16 cellular contexts compared by ENCODE assay signal in the genomic region with DNA sequence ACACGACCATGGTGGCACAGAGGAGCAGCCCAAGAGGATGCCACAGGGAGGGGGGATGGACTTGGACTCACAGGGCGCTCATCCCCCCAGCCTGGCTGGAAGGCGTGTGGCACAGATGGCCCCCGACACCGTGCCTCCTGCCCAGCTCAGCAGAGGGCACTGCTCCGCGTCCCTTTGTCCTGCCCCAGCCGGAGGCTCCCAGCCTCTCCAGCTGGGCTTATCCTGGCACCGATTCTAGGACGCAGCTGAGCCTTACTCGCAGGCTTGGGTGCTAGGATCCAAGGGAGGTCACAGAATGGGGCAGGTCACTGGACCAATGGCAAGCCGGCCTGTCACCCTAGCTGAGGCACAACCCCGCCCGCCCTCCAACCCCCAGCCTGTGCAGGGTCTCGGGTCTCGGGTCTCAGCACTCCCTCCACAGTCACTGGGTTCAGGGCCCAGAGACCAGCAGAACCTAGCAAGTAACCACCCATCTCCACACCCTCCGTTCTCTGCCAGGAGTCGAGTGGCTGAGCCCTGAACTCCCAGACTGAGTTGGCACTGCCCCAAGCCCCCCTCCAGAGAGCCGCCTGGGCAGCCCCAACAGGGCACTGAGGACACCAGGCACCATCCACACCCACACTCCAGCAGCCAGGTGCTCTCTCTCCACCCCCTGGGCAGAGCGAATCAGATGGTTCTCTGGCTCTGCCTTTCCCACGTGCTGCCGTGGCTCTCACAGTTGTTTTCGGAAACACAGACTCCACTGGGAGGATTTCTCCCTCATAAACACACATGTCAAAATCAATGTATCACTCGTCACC. TPM values are rescaled to one million over a fixed set of nuclear protein-coding genes. Genes with fewer than 3 reads are reported as not detected.
A peak's percentile ranks its signal among the peaks of the same experiment; 100 is the strongest.
DNase-seq lines count a peak whose midpoint lies in the region; ATAC-seq and TF ChIP-seq lines count a peak whose summit lies in the region.
"Had no signal": no experiment of that assay in that cellular context is flagged by ENCODE, and none has a peak within 500 bp of the region (broad histone marks: within the 10 kb centered on the region; RNA-seq: fewer than 3 reads in every experiment).

No MANE protein-coding gene starts in this region.

- POLR2A ChIA-PET in HEK293T (lab: Yijun Ruan, JAX) = interaction anchor here (0.8 to 1.7 kb wide), 2 partner anchors 13 to 28 kb away, joined by 3 to 10 read pairs; partner anchors contain the start of gene NDUFV3

- 71 to 87% methylated on average over 24 of the region's 24 CpGs for WGBS in lung, 2 donors

- TF ChIP-seq CTCF in lung (IDR thresholded peaks at IDR 0.05; ENCODE audit: control extremely low read depth, extremely low read depth) (no peak), GM13977 (IDR thresholded peaks at IDR 0.05; ENCODE audit: extremely low read depth, insufficient read depth, missing control alignments) (no peak)

- in situ Hi-C loops in GM13977 (cut with MboI; ENCODE audit: low pct_unique_long_range_greater_than_20kb, low sequenced_read_pairs, unreplicated experiment) = loop anchor here (5.0 to 10.0 kb wide), 2 partner anchors 52 to 61 kb away; no protein-coding TSS in a partner anchor

- no peak overlapping the region for H3K4me3 ChIP-seq in lung
- H3K4me3 ChIP-seq: cardiac muscle cell, stomach had no signal

- peaks cover 12 to 58% of the 10 kb centered on the region in 2 donors for H3K36me3 ChIP-seq in lung (ENCODE audit: control insufficient read depth in 2 of 2, insufficient read depth in 2 of 2, low read length in 2 of 2)

- intact Hi-C loops in Right ventricle myocardium inferior (cut with DNase I) = no loop called here
- intact Hi-C loops in cardiac septum (cut with DNase I) = no loop called here

- no peaks in the 10 kb centered on the region for H3K9me3 ChIP-seq in lung (ENCODE audit: control insufficient read depth in 2 of 2, insufficient read depth in 1 of 2, low read length in 1 of 2)
- H3K9me3 ChIP-seq: stomach had no signal

- DNase-seq in Right ventricle myocardium inferior (ENCODE audit: missing footprints) = peak; percentile 76
- DNase-seq in cardiac septum (ENCODE audit: low spot score) = no peak
- peak; percentile 80 for DNase-seq in lung (ENCODE audit: low spot score)
- DNase-seq in GM13977 (ENCODE audit: low spot score) = no peak
- DNase-seq in KG1 (lab: John Stamatoyannopoulos, UW) = no peak
- DNase-seq in HEK293T (ENCODE audit: extremely low spot score) = no peak
- no peak for DNase-seq in hepatic stellate cell (ENCODE audit: low spot score)
- DNase-seq: ACHN; activated T-cell treated with anti-CD3 and anti-CD28 coated beads, Interleukin-2, amount 50 U/mL, for 24 hours; GF-D8; HFFc6; midbrain; MM.1S; stomach had no signal

- ATAC-seq in Right ventricle myocardium inferior (peak; percentile 67), lung (ENCODE audit: insufficient read depth, low FRiP score) (peak; percentile 4)

- peaks cover 0 to 3% of the 10 kb centered on the region in 2 donors for H3K4me1 ChIP-seq in lung (ENCODE audit: control insufficient read depth in 2 of 2, insufficient read depth in 2 of 2, low read length in 2 of 2)

- H3K27me3 ChIP-seq in lung (ENCODE audit: control insufficient read depth, insufficient read depth) = no peaks in the 10 kb centered on the region
- H3K27me3 ChIP-seq: cardiac muscle cell, stomach had no signal

- H3K27ac ChIP-seq in cingulate gyrus (ENCODE audit: low read depth, low read length) (peak overlapping the region; percentile 77), lung (ENCODE audit: low read depth in 1 of 2, low read length in 1 of 2) (peak overlapping the region in 1 of 2 donors; percentile 48)
- H3K27ac ChIP-seq: cardiac muscle cell, stomach had no signal

- CTCF ChIA-PET in HEK293T (lab: Yijun Ruan, JAX) = no interaction called here

TF ChIP-seq in HEK293T, 16 proteins besides CTCF, POLR2A, EP300 and RAD21:
- TF ChIP-seq TARDBP (IDR thresholded peaks at IDR 0.05) = no peak
- no peak for TF ChIP-seq FOXK2 (IDR thresholded peaks at IDR 0.05)
- TF ChIP-seq PKNOX1 (IDR thresholded peaks at IDR 0.05) = no peak
- TF ChIP-seq FOXA1 (IDR thresholded peaks at IDR 0.05) = no peak
- TF ChIP-seq ZNF384 (IDR thresholded peaks at IDR 0.05) = no peak
- TF ChIP-seq ARNT (IDR thresholded peaks at IDR 0.05) = no peak
- no peak for TF ChIP-seq SP1 (IDR thresholded peaks at IDR 0.05)

RNA-seq across cellular contexts. Expression of gene WDR4, which starts 13.8 kb away (rescaled TPM):
- total RNA-seq in Right ventricle myocardium inferior (6.5 TPM), cardiac septum (8.6 TPM), lung (10 to 100 TPM; 11.5 to 29.6 TPM)
- polyA plus RNA-seq in lung = 10 to 100 TPM; 10.3 to 21.0 TPM

RNA-seq across cellular contexts. Expression of gene NDUFV3, which starts 27.5 kb away (rescaled TPM):
- total RNA-seq in Right ventricle myocardium inferior (61.0 TPM), cardiac septum (46.7 TPM), lung (10 to 100 TPM; 27.4 to 45.1 TPM)
- polyA plus RNA-seq in lung = 10 to 100 TPM; 17.7 to 28.9 TPM

RNA-seq across cellular contexts. Expression of gene ERVH48-1, which starts 59.9 kb away (rescaled TPM):
- not detected for total RNA-seq in Right ventricle myocardium inferior
- total RNA-seq in cardiac septum = not detected
- total RNA-seq in lung = 1 to 10 TPM in 1 of 2 donors, under 1 TPM in 1; 0.12 to 1.1 TPM
- polyA plus RNA-seq in lung = under 1 TPM; 0.02 to 0.18 TPM
- total RNA-seq: HFFc6 had no signal
- polyA plus RNA-seq: stomach had no signal

Comparison
In these comparisons a context has a peak if more than half of its experiments do, and no peak if none do; other contexts are left out.
1. DNase-seq: peak in Right ventricle myocardium inferior (single experiment) and lung (single experiment); none in cardiac septum (single experiment), GM13977 (single experiment), KG1 (single experiment), HEK293T (single experiment) and hepatic stellate cell (single experiment).